ENCODE assay signal across 8 cellular contexts in the genomic region with DNA sequence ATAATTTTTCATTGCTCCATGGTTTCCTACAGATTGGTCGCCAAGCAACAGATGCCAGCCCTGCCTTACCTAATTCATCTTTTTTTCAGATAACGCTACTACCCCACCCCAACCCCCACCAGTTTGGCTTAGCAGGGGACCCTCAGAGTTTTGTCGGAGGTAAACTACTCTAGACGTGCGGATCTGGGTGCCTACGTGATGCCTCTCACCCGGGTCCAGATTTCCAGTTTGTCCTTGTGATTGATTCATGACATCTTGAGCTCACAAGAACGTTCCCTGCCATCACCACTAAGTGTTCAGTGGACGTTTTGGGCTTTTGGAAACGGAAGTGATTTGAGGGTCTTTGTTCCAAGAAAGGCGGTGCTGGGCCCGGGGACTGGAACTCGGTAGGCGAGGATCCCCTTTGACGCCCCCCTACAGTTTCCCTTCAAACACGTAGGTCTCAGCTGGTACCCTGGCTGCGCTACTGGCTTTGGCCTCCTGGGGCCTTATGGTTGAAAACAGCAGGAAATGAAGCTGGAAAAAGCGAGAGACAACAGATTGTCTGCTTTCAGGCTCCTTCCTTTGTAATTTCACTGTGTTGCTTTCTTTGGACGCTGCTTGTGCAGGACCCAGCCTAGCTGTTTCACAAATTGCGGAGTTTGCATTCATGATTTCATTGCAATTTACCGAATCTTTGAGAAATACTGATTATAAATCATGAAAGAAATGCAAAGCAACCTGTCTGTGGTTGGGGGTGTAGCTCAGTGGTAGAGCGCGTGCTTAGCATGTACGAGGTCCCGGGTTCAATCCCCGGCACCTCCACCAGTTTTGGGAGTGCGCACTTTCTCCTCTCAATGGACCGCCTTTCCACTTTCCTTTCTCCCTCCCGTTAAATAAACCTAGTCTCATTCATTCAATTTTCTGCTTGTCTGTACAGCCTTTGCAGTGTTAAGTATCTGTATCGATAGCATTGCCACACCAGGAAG.
DNase-seq lines count a peak whose midpoint lies in the region; ATAC-seq and TF ChIP-seq lines count a peak whose summit lies in the region.

No MANE protein-coding gene starts in this region.

- no peaks in the 10 kb centered on the region for H3K4me1 ChIP-seq in muscle layer of duodenum (ENCODE audit: control insufficient read depth in 1 of 2, insufficient read depth in 2 of 2, low read length in 2 of 2)

- no peaks in the 10 kb centered on the region for H3K9me3 Mint-ChIP-seq in natural killer cell treated with Interleukin-12 subunit alpha and Interleukin-12 subunit beta and Interleukin-15 and Interleukin-18, amount 100 ng/mL, for 72 hours
- H3K9me3 Mint-ChIP-seq in natural killer cell: peaks cover 0 to 2% of the 10 kb centered on the region in 2 donors
- no peaks in the 10 kb centered on the region for H3K9me3 Mint-ChIP-seq in chondrocyte (ENCODE audit: low read depth)

- H3K27ac ChIP-seq in muscle layer of duodenum (ENCODE audit: low read length): no peak overlapping the region

- peaks cover 19% of the 10 kb centered on the region for H3K27me3 ChIP-seq in muscle layer of duodenum (ENCODE audit: low read depth, low read length)

- intact Hi-C loops in natural killer cell (cut with micrococcal nuclease): no loop called here

- H3K4me1 Mint-ChIP-seq in natural killer cell treated with Interleukin-12 subunit alpha and Interleukin-12 subunit beta and Interleukin-15 and Interleukin-18, amount 100 ng/mL, for 72 hours (ENCODE audit: low read depth in 2 of 2): peaks cover 5 to 7% of the 10 kb centered on the region in 2 donors
- H3K4me1 Mint-ChIP-seq in natural killer cell: no peaks in the 10 kb centered on the region
- H3K4me1 Mint-ChIP-seq in chondrocyte (ENCODE audit: low read depth): peaks cover 12% of the 10 kb centered on the region

- H3K4me3 ChIP-seq in LNCaP clone FGC (ENCODE audit: low read depth, low read length): peak overlapping the region; percentile 55
- peak overlapping the region; percentile 15 to 16 for H3K4me3 ChIP-seq in muscle layer of duodenum (ENCODE audit: low read depth in 1 of 2, low read length in 2 of 2)

- no peaks in the 10 kb centered on the region for H3K36me3 ChIP-seq in muscle layer of duodenum (ENCODE audit: control insufficient read depth in 1 of 2, insufficient read depth in 2 of 2, low read length in 2 of 2)

- peaks cover 21 to 44% of the 10 kb centered on the region in 2 donors for H3K27me3 Mint-ChIP-seq in natural killer cell treated with Interleukin-12 subunit alpha and Interleukin-12 subunit beta and Interleukin-15 and Interleukin-18, amount 100 ng/mL, for 72 hours
- H3K27me3 Mint-ChIP-seq in natural killer cell (ENCODE audit: low read depth in 2 of 2): peaks cover 31 to 45% of the 10 kb centered on the region in 2 donors
- H3K27me3 Mint-ChIP-seq in chondrocyte (ENCODE audit: low read depth): peaks cover 8% of the 10 kb centered on the region

- H3K4me3 Mint-ChIP-seq in natural killer cell treated with Interleukin-12 subunit alpha and Interleukin-12 subunit beta and Interleukin-15 and Interleukin-18, amount 100 ng/mL, for 72 hours: peak overlapping the region; percentile 42
- H3K4me3 Mint-ChIP-seq in natural killer cell: no peak overlapping the region
- peak overlapping the region; percentile 72 for H3K4me3 Mint-ChIP-seq in chondrocyte (ENCODE audit: unreplicated experiment)

- ATAC-seq in natural killer cell treated with Interleukin-12 subunit alpha and Interleukin-12 subunit beta and Interleukin-15 and Interleukin-18, amount 100 ng/mL, for 72 hours: peak; percentile 50 to 79
- ATAC-seq in natural killer cell (no peak), GM19324 (IDR thresholded peaks at IDR 0.05; ENCODE audit: low FRiP score, unreplicated experiment) (no peak), GM21619 (IDR thresholded peaks at IDR 0.05; ENCODE audit: unreplicated experiment) (no peak)

- H3K36me3 Mint-ChIP-seq in natural killer cell treated with Interleukin-12 subunit alpha and Interleukin-12 subunit beta and Interleukin-15 and Interleukin-18, amount 100 ng/mL, for 72 hours: no peaks in the 10 kb centered on the region
- H3K36me3 Mint-ChIP-seq in natural killer cell (no peaks in the 10 kb centered on the region), chondrocyte (ENCODE audit: low read depth) (no peaks in the 10 kb centered on the region)

- in situ Hi-C loops in SK-MEL-5 (cut with HindIII; ENCODE audit: low pct_unique_long_range_greater_than_20kb, low sequenced_read_pairs): no loop called here

- no peak for DNase-seq in natural killer cell treated with Interleukin-12 subunit alpha and Interleukin-12 subunit beta and Interleukin-15 and Interleukin-18, amount 100 ng/mL, for 72 hours (ENCODE audit: low spot score)
- DNase-seq in natural killer cell (no peak), LNCaP clone FGC (ENCODE audit: low read depth) (peak; percentile 52), SK-MEL-5 (ENCODE audit: low read depth, low spot score) (peak; percentile 93), chondrocyte (ENCODE audit: low spot score) (no peak)

- TF ChIP-seq CTCF in natural killer cell (IDR thresholded peaks at IDR 0.05): no peak
- peak; percentile 1; the same call in 1 of the 2 replicates for TF ChIP-seq CTCF in LNCaP clone FGC (IDR thresholded peaks at IDR 0.05; ENCODE audit: control insufficient read depth, extremely low read depth, insufficient read depth)
- TF ChIP-seq CTCF in chondrocyte (IDR thresholded peaks at IDR 0.05): peak; percentile 73

- H3K27ac Mint-ChIP-seq in natural killer cell treated with Interleukin-12 subunit alpha and Interleukin-12 subunit beta and Interleukin-15 and Interleukin-18, amount 100 ng/mL, for 72 hours: peak overlapping the region in 1 of 2 donors; percentile 59
- H3K27ac Mint-ChIP-seq in natural killer cell: no peak overlapping the region
- peak overlapping the region; percentile 85 for H3K27ac Mint-ChIP-seq in chondrocyte (ENCODE audit: unreplicated experiment)

- H3K9me3 ChIP-seq in muscle layer of duodenum (ENCODE audit: control insufficient read depth in 1 of 2, low read length in 2 of 2): no peaks in the 10 kb centered on the region

Comparison
In these comparisons a context has a peak if more than half of its experiments do, and no peak if none do; other contexts are left out.
1. ATAC-seq: peak in natural killer cell treated with Interleukin-12 subunit alpha and Interleukin-12 subunit beta and Interleukin-15 and Interleukin-18, amount 100 ng/mL, for 72 hours (2 of 2); none in natural killer cell (0 of 3), GM19324 (single experiment) and GM21619 (single experiment).
2. DNase-seq: peak in LNCaP clone FGC (single experiment) and SK-MEL-5 (single experiment); none in natural killer cell treated with Interleukin-12 subunit alpha and Interleukin-12 subunit beta and Interleukin-15 and Interleukin-18, amount 100 ng/mL, for 72 hours (single experiment), natural killer cell (single experiment) and chondrocyte (single experiment).